Comparison of ENCODE assay signal across 24 cellular contexts in genomic region chr5:10661401-10661800, GRCh38.
"Had no signal": no experiment of that assay in that cellular context is flagged by ENCODE, and none has a peak within 500 bp of the region (broad histone marks: within the 10 kb centered on the region; RNA-seq: fewer than 3 reads in every experiment).

No MANE protein-coding gene starts in this region.

- H3K27ac Mint-ChIP-seq: activated CD4-positive, alpha-beta memory T cell treated with anti-CD3 and anti-CD28 coated beads for 36 hours; activated CD4-positive, alpha-beta T cell treated with anti-CD3 and anti-CD28 coated beads for 36 hours; activated CD4-positive, alpha-beta T cell treated with anti-CD3 and anti-CD28 coated beads, Interleukin-2, amount 10 ng/mL, durations not matched to agents 24 days and 14 days; activated CD8-positive, alpha-beta memory T cell treated with anti-CD3 and anti-CD28 coated beads, Interleukin-2, amount 10 ng/mL, durations not matched to agents 7 days and 5 days; activated CD8-positive, alpha-beta T cell treated with anti-CD3 and anti-CD28 coated beads, Interleukin-2, amount 10 ng/mL, durations not matched to agents 7 days and 5 days; activated naive CD8-positive, alpha-beta T cell; activated T-helper 17 cell treated with anti-CD3 and anti-CD28 coated beads, Interleukin-2, amount 50 U/mL, for 72 hours had no signal

- H3K4me3 Mint-ChIP-seq: activated CD4-positive, alpha-beta memory T cell treated with anti-CD3 and anti-CD28 coated beads for 36 hours; activated CD4-positive, alpha-beta T cell treated with anti-CD3 and anti-CD28 coated beads for 36 hours; activated CD4-positive, alpha-beta T cell treated with anti-CD3 and anti-CD28 coated beads, Interleukin-2, amount 10 ng/mL, durations not matched to agents 24 days and 14 days; activated CD8-positive, alpha-beta memory T cell treated with anti-CD3 and anti-CD28 coated beads, Interleukin-2, amount 10 ng/mL, durations not matched to agents 7 days and 5 days; activated CD8-positive, alpha-beta T cell treated with anti-CD3 and anti-CD28 coated beads, Interleukin-2, amount 10 ng/mL, durations not matched to agents 7 days and 5 days; activated naive CD8-positive, alpha-beta T cell; activated T-helper 17 cell treated with anti-CD3 and anti-CD28 coated beads, Interleukin-2, amount 50 U/mL, for 72 hours; central memory CD8-positive, alpha-beta T cell had no signal

- H3K27me3 Mint-ChIP-seq: activated CD4-positive, alpha-beta memory T cell treated with anti-CD3 and anti-CD28 coated beads for 36 hours; activated CD4-positive, alpha-beta T cell treated with anti-CD3 and anti-CD28 coated beads for 36 hours; activated CD4-positive, alpha-beta T cell treated with anti-CD3 and anti-CD28 coated beads, Interleukin-2, amount 10 ng/mL, durations not matched to agents 24 days and 14 days; activated CD8-positive, alpha-beta memory T cell treated with anti-CD3 and anti-CD28 coated beads, Interleukin-2, amount 10 ng/mL, durations not matched to agents 7 days and 5 days; activated naive CD8-positive, alpha-beta T cell; central memory CD8-positive, alpha-beta T cell had no signal

- H3K4me1 Mint-ChIP-seq: activated CD4-positive, alpha-beta T cell treated with anti-CD3 and anti-CD28 coated beads for 36 hours; activated CD4-positive, alpha-beta T cell treated with anti-CD3 and anti-CD28 coated beads, Interleukin-2, amount 10 ng/mL, durations not matched to agents 24 days and 14 days; activated CD8-positive, alpha-beta memory T cell treated with anti-CD3 and anti-CD28 coated beads, Interleukin-2, amount 10 ng/mL, durations not matched to agents 7 days and 5 days; activated T-helper 17 cell treated with anti-CD3 and anti-CD28 coated beads, Interleukin-2, amount 50 U/mL, for 72 hours; central memory CD8-positive, alpha-beta T cell had no signal

- DNase-seq: activated CD4-positive, alpha-beta memory T cell treated with anti-CD3 and anti-CD28 coated beads for 36 hours; activated CD4-positive, alpha-beta T cell treated with anti-CD3 and anti-CD28 coated beads for 36 hours; activated CD4-positive, alpha-beta T cell treated with anti-CD3 and anti-CD28 coated beads, Interleukin-2, amount 10 ng/mL, durations not matched to agents 24 days and 14 days; activated CD8-positive, alpha-beta memory T cell treated with anti-CD3 and anti-CD28 coated beads, Interleukin-2, amount 10 ng/mL, durations not matched to agents 7 days and 5 days; activated CD8-positive, alpha-beta memory T cell treated with anti-CD3 and anti-CD28 coated beads, Interleukin-2, amount 50 U/mL, for 4 hours; activated CD8-positive, alpha-beta T cell treated with anti-CD3 and anti-CD28 coated beads, Interleukin-2, amount 10 ng/mL, durations not matched to agents 7 days and 5 days; activated effector memory CD4-positive, alpha-beta T cell treated with Interleukin-2 at 50 U/mL for 16 hours; activated gamma-delta T cell treated with Interleukin-2 at 50 U/mL for 16 hours; activated naive CD4-positive, alpha-beta T cell treated with anti-CD3 and anti-CD28 coated beads, Interleukin-2, amount 50 U/mL, for 16 hours; activated naive CD4-positive, alpha-beta T cell treated with Interleukin-2 at 50 U/mL for 16 hours; activated T-cell treated with anti-CD3 and anti-CD28 coated beads, Interleukin-2, amount 50 U/mL, for 1 hour; amniotic stem cell; anterior cingulate cortex; brain microvascular endothelial cell; cortex of kidney; dermis blood vessel endothelial cell; effector CD8-positive, alpha-beta T cell; esophagus squamous epithelium; foreskin melanocyte; T-helper 2 cell had no signal

- ATAC-seq: activated CD4-positive, alpha-beta T cell treated with anti-CD3 and anti-CD28 coated beads for 36 hours; activated CD8-positive, alpha-beta memory T cell treated with anti-CD3 and anti-CD28 coated beads, Interleukin-2, amount 10 ng/mL, durations not matched to agents 7 days and 5 days; activated CD8-positive, alpha-beta T cell treated with anti-CD3 and anti-CD28 coated beads, Interleukin-2, amount 10 ng/mL, durations not matched to agents 7 days and 5 days; activated T-helper 17 cell treated with anti-CD3 and anti-CD28 coated beads, Interleukin-2, amount 50 U/mL, for 72 hours; gastroesophageal sphincter had no signal

- H3K9me3 Mint-ChIP-seq: activated CD4-positive, alpha-beta memory T cell treated with anti-CD3 and anti-CD28 coated beads for 36 hours; activated CD4-positive, alpha-beta T cell treated with anti-CD3 and anti-CD28 coated beads, Interleukin-2, amount 10 ng/mL, durations not matched to agents 24 days and 14 days; activated T-helper 17 cell treated with anti-CD3 and anti-CD28 coated beads, Interleukin-2, amount 50 U/mL, for 72 hours; central memory CD8-positive, alpha-beta T cell had no signal

- H3K36me3 Mint-ChIP-seq: activated CD4-positive, alpha-beta memory T cell treated with anti-CD3 and anti-CD28 coated beads for 36 hours; activated naive CD8-positive, alpha-beta T cell had no signal
